Comparison of ENCODE assay signal across 23 cellular contexts in genomic region chr5:37938086-37938852, GRCh38.
"Had no signal": no experiment of that assay in that cellular context is flagged by ENCODE, and none has a peak within 500 bp of the region (broad histone marks: within the 10 kb centered on the region; RNA-seq: fewer than 3 reads in every experiment).

No MANE protein-coding gene starts in this region.

- H3K27ac Mint-ChIP-seq: activated B cell treated with CpG ODN at 0.5 μM for 24 hours; activated CD4-positive, alpha-beta T cell treated with anti-CD3 and anti-CD28 coated beads, Interleukin-2, amount 10 ng/mL, durations not matched to agents 24 days and 14 days; activated CD8-positive, alpha-beta T cell treated with anti-CD3 and anti-CD28 coated beads, Interleukin-2, amount 10 ng/mL, durations not matched to agents 7 days and 5 days; activated naive CD8-positive, alpha-beta T cell; natural killer cell treated with Interleukin-12 subunit alpha and Interleukin-12 subunit beta and Interleukin-15 and Interleukin-18, amount 100 ng/mL, for 72 hours; progenitor cell of endocrine pancreas had no signal

- H3K4me1 ChIP-seq: body of pancreas, right atrium auricular region, tibial nerve, vagina had no signal

- H3K36me3 ChIP-seq: right atrium auricular region, tibial nerve, vagina had no signal

- ATAC-seq: activated CD8-positive, alpha-beta T cell treated with anti-CD3 and anti-CD28 coated beads, Interleukin-2, amount 10 ng/mL, durations not matched to agents 7 days and 5 days; body of pancreas; esophagus mucosa; natural killer cell treated with Interleukin-12 subunit alpha and Interleukin-12 subunit beta and Interleukin-15 and Interleukin-18, amount 100 ng/mL, for 72 hours had no signal

- H3K36me3 Mint-ChIP-seq: activated naive CD8-positive, alpha-beta T cell; natural killer cell treated with Interleukin-12 subunit alpha and Interleukin-12 subunit beta and Interleukin-15 and Interleukin-18, amount 100 ng/mL, for 72 hours had no signal

- H3K9me3 ChIP-seq: vagina had no signal

- H3K27me3 ChIP-seq: body of pancreas, right atrium auricular region, tibial nerve, vagina had no signal

- DNase-seq: activated B cell treated with CpG ODN at 0.5 μM for 24 hours; activated CD4-positive, alpha-beta T cell treated with anti-CD3 and anti-CD28 coated beads, Interleukin-2, amount 10 ng/mL, durations not matched to agents 24 days and 14 days; activated CD8-positive, alpha-beta memory T cell treated with anti-CD3 and anti-CD28 coated beads, Interleukin-2, amount 50 U/mL, for 4 hours; activated CD8-positive, alpha-beta T cell treated with anti-CD3 and anti-CD28 coated beads, Interleukin-2, amount 10 ng/mL, durations not matched to agents 7 days and 5 days; activated gamma-delta T cell; activated T-cell treated with anti-CD3 and anti-CD28 coated beads, Interleukin-2, amount 50 U/mL, for 48 hours; amniotic stem cell; body of pancreas; central memory CD4-positive, alpha-beta T cell; mesendoderm; small intestine; stimulated activated CD4-positive, alpha-beta T cell treated with anti-CD3 and anti-CD28 coated beads, Interleukin-4, amount 100 ng/mL, for 24 hours; stimulated activated naive CD4-positive, alpha-beta T cell; substantia nigra had no signal

- H3K4me3 Mint-ChIP-seq: activated B cell treated with CpG ODN at 0.5 μM for 24 hours; activated CD4-positive, alpha-beta T cell treated with anti-CD3 and anti-CD28 coated beads, Interleukin-2, amount 10 ng/mL, durations not matched to agents 24 days and 14 days; activated CD8-positive, alpha-beta T cell treated with anti-CD3 and anti-CD28 coated beads, Interleukin-2, amount 10 ng/mL, durations not matched to agents 7 days and 5 days; activated naive CD8-positive, alpha-beta T cell; natural killer cell treated with Interleukin-12 subunit alpha and Interleukin-12 subunit beta and Interleukin-15 and Interleukin-18, amount 100 ng/mL, for 72 hours had no signal

- H3K27me3 Mint-ChIP-seq: activated CD4-positive, alpha-beta T cell treated with anti-CD3 and anti-CD28 coated beads, Interleukin-2, amount 10 ng/mL, durations not matched to agents 24 days and 14 days; natural killer cell treated with Interleukin-12 subunit alpha and Interleukin-12 subunit beta and Interleukin-15 and Interleukin-18, amount 100 ng/mL, for 72 hours had no signal

- H3K27ac ChIP-seq: body of pancreas, coronary artery, right atrium auricular region, tibial nerve, vagina had no signal

- H3K4me1 Mint-ChIP-seq: activated B cell treated with CpG ODN at 0.5 μM for 24 hours; activated CD4-positive, alpha-beta T cell treated with anti-CD3 and anti-CD28 coated beads, Interleukin-2, amount 10 ng/mL, durations not matched to agents 24 days and 14 days had no signal

- H3K4me3 ChIP-seq: body of pancreas, coronary artery, right atrium auricular region, tibial nerve, vagina had no signal

- FAIRE-seq: islet of Langerhans, small intestine had no signal
